26 cellular contexts compared by ENCODE assay signal in the genomic region with DNA sequence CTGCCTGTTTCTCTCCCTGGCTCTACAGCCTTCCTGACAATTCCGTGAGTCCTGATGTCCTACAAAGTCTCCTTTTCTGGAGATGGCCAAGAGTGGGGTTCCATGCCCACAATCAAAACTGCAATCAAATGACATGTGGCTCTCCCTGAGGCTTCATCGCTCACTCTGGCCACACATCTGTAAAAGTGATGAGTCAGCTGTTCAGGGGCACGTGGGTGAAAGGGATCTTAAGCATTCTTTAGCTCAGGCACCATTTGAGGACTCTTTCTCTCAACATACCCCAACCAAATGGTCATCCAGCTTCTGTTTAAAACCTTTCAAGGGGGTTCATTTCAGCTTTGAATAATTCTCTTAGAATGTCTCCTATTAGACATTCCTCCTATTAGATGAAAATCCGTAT. TPM values are rescaled to one million over a fixed set of nuclear protein-coding genes. Genes with fewer than 3 reads are reported as not detected.
DNase-seq lines count a peak whose midpoint lies in the region; ATAC-seq, FAIRE-seq and TF ChIP-seq lines count a peak whose summit lies in the region.
"Had no signal": no experiment of that assay in that cellular context is flagged by ENCODE, and none has a peak within 500 bp of the region (broad histone marks: within the 10 kb centered on the region; RNA-seq: fewer than 3 reads in every experiment).

No MANE protein-coding gene starts in this region.

- 3% methylated on average over 4 of the region's 4 CpGs for WGBS in HepG2 (ENCODE audit: low lambda C conversion rate)
- 68% methylated on average over 4 of the region's 4 CpGs for WGBS in right lobe of liver (ENCODE audit: insufficient coverage, low coverage, low lambda C conversion rate, missing lambda C conversion rate)
- 80% methylated on average over 1 of the region's 4 CpGs; no CpG with 5 or more reads in 1 of the 2 experiments for WGBS in IMR-90 (ENCODE audit: extremely low coverage in 2 of 2, insufficient read length in 1 of 2), 2 experiments
- WGBS in K562 (ENCODE audit: insufficient coverage, low coverage, missing lambda C conversion rate): 0% methylated on average over 4 of the region's 4 CpGs

- H2BK5ac ChIP-seq in IMR-90 (ENCODE audit: low read depth, low read length, poor library complexity, severe bottlenecking): no peak overlapping the region

- H3K4me3 ChIP-seq in HepG2 (replicated peaks in 1 of 3; ENCODE audit: insufficient read depth in 1 of 3, low read depth in 2 of 3, low read length in 3 of 3) (no peak overlapping the region), right lobe of liver (no peak overlapping the region), IMR-90 (ENCODE audit: insufficient read depth, low read depth, low read length) (no peak overlapping the region), K562 (no peak overlapping the region), osteoblast (ENCODE audit: insufficient read depth, low read length) (no peak overlapping the region)
- H3K4me3 ChIP-seq: BLaER1 treated with 17β-estradiol and CSF1 and Interleukin-3, amounts not matched to agents 10 nM and 100 nM had no signal

- H3K4me2 ChIP-seq in HepG2 (ENCODE audit: low read depth, low read length) (no peak overlapping the region), IMR-90 (ENCODE audit: low read depth, low read length) (no peak overlapping the region), K562 (ENCODE audit: insufficient read depth, low read length) (no peak overlapping the region), osteoblast (ENCODE audit: insufficient read depth, low read length) (no peak overlapping the region)
- H3K4me2 ChIP-seq: BLaER1 treated with 17β-estradiol and CSF1 and Interleukin-3, amounts not matched to agents 10 nM and 100 nM had no signal

- no peaks in the 10 kb centered on the region for H3K36me3 ChIP-seq in HepG2 (replicated peaks in 1 of 2; ENCODE audit: control insufficient read depth in 1 of 2, insufficient read depth in 2 of 2, low read length in 2 of 2)
- H3K36me3 ChIP-seq in right lobe of liver: no peaks in the 10 kb centered on the region
- no peaks in the 10 kb centered on the region for H3K36me3 ChIP-seq in IMR-90 (ENCODE audit: control insufficient read depth, insufficient read depth, low read length)
- H3K36me3 ChIP-seq in K562 (ENCODE audit: control insufficient read depth, insufficient read depth, low read length): no peaks in the 10 kb centered on the region
- H3K36me3 ChIP-seq in osteoblast (ENCODE audit: insufficient read depth, low read length): no peaks in the 10 kb centered on the region
- H3K36me3 ChIP-seq: BE2C; BLaER1 treated with 17β-estradiol and CSF1 and Interleukin-3, amounts not matched to agents 10 nM and 100 nM had no signal

- peaks cover 18% of the 10 kb centered on the region for H3K27me3 Mint-ChIP-seq in activated T-cell treated with anti-CD3 and anti-CD28 coated beads, Interleukin-2, amount 50 U/mL, for 72 hours (ENCODE audit: low read depth)
- H3K27me3 Mint-ChIP-seq in activated naive CD4-positive, alpha-beta T cell treated with anti-CD3 and anti-CD28 coated beads for 36 hours (ENCODE audit: low read depth): peaks cover 12% of the 10 kb centered on the region

- H3K4ac ChIP-seq in IMR-90 (ENCODE audit: low read depth, low read length): no peak overlapping the region

- TF ChIP-seq CTCF in HepG2 (CRISPR knock-in tag; IDR thresholded peaks at IDR 0.05) (no peak), right lobe of liver (IDR thresholded peaks at IDR 0.05) (no peak), IMR-90 (conservative IDR thresholded peaks at IDR 0.05; ENCODE audit: low read depth, low read length) (no peak), K562 (IDR thresholded peaks at IDR 0.05 in 2 of 3, conservative IDR thresholded peaks at IDR 0.05 in 1 of 3; ENCODE audit: insufficient read depth in 2 of 3, low read depth in 1 of 3, low read length in 3 of 3) (no peak), osteoblast (IDR thresholded peaks at IDR 0.05; ENCODE audit: extremely low read depth, low read depth, low read length) (no peak)

- peaks cover 0 to 3% of the 10 kb centered on the region in 2 donors for H3K9me3 Mint-ChIP-seq in activated T-cell treated with anti-CD3 and anti-CD28 coated beads, Interleukin-2, amount 50 U/mL, for 72 hours
- no peaks in the 10 kb centered on the region for H3K9me3 Mint-ChIP-seq in activated naive CD4-positive, alpha-beta T cell treated with anti-CD3 and anti-CD28 coated beads for 36 hours
- H3K9me3 Mint-ChIP-seq: H9 had no signal

- peaks cover 2 to 42% of the 10 kb centered on the region in 2 experiments; a peak in 4 of 5 replicates for H3K27me3 ChIP-seq in HepG2 (ENCODE audit: control insufficient read depth in 1 of 2, insufficient read depth in 2 of 2, low read length in 2 of 2)
- H3K27me3 ChIP-seq in right lobe of liver: no peaks in the 10 kb centered on the region
- peaks cover 9% of the 10 kb centered on the region for H3K27me3 ChIP-seq in IMR-90 (ENCODE audit: control insufficient read depth, insufficient read depth, low read length)
- peaks cover 6 to 13% of the 10 kb centered on the region in 2 experiments; a peak in 4 of 5 replicates for H3K27me3 ChIP-seq in K562 (ENCODE audit: control insufficient read depth in 2 of 2, insufficient read depth in 2 of 2, low read length in 2 of 2)
- peaks cover 15% of the 10 kb centered on the region for H3K27me3 ChIP-seq in osteoblast (ENCODE audit: insufficient read depth, low read length)
- H3K27me3 ChIP-seq: BE2C; BLaER1 treated with 17β-estradiol and CSF1 and Interleukin-3, amounts not matched to agents 10 nM and 100 nM had no signal

- no peak overlapping the region for H4K91ac ChIP-seq in IMR-90 (ENCODE audit: insufficient read depth, low read depth, low read length)

- POLR2A ChIA-PET in HepG2 (lab: Yijun Ruan, JAX): no interaction called here
- POLR2A ChIA-PET in IMR-90 (lab: Charles Lee; ENCODE audit: unreplicated experiment): no interaction called here
- POLR2A ChIA-PET in K562 (lab: Yijun Ruan, JAX): no interaction called here

- H3K4me1 Mint-ChIP-seq in activated T-cell treated with anti-CD3 and anti-CD28 coated beads, Interleukin-2, amount 50 U/mL, for 72 hours (ENCODE audit: low read depth): no peaks in the 10 kb centered on the region
- H3K4me1 Mint-ChIP-seq in activated naive CD4-positive, alpha-beta T cell treated with anti-CD3 and anti-CD28 coated beads for 36 hours (ENCODE audit: low read depth): no peaks in the 10 kb centered on the region
- H3K4me1 Mint-ChIP-seq: CD14-positive monocyte had no signal

- dilution Hi-C loops in IMR-90 (cut with HindIII; ENCODE audit: low sequenced_read_pairs, unreplicated experiment): no loop called here

- TF ChIP-seq EP300 in HepG2 (IDR thresholded peaks at IDR 0.05; ENCODE audit: low read depth in 2 of 2, low read length in 2 of 2) (no peak), HepG2 (CRISPR knock-in tag; IDR thresholded peaks at IDR 0.05; ENCODE audit: borderline replicate concordance) (no peak), K562 (IDR thresholded peaks at IDR 0.05; ENCODE audit: low read length) (no peak)

- no peak overlapping the region for H2BK20ac ChIP-seq in IMR-90 (ENCODE audit: low read depth, low read length)

- H2AFZ ChIP-seq in HepG2 (ENCODE audit: low read length) (no peak overlapping the region), IMR-90 (replicated peaks; ENCODE audit: low read length, poor library complexity) (no peak overlapping the region), K562 (ENCODE audit: low read depth, low read length) (no peak overlapping the region), osteoblast (ENCODE audit: low read length) (no peak overlapping the region)

- H3K79me2 ChIP-seq in HepG2 (ENCODE audit: insufficient read depth, low read length) (no peaks in the 10 kb centered on the region), K562 (ENCODE audit: control insufficient read depth, insufficient read depth, low read length) (no peaks in the 10 kb centered on the region), osteoblast (ENCODE audit: insufficient read depth, low read length) (no peaks in the 10 kb centered on the region)

- H3K36me3 Mint-ChIP-seq in activated T-cell treated with anti-CD3 and anti-CD28 coated beads, Interleukin-2, amount 50 U/mL, for 72 hours (ENCODE audit: insufficient read depth in 2 of 2): no peaks in the 10 kb centered on the region
- no peaks in the 10 kb centered on the region for H3K36me3 Mint-ChIP-seq in activated naive CD4-positive, alpha-beta T cell treated with anti-CD3 and anti-CD28 coated beads for 36 hours (ENCODE audit: low read depth)
- H3K36me3 Mint-ChIP-seq: CD14-positive monocyte had no signal

- H3K9me1 ChIP-seq in IMR-90 (ENCODE audit: insufficient read depth, low read length) (no peaks in the 10 kb centered on the region), K562 (ENCODE audit: control insufficient read depth, insufficient read depth, low read length) (no peaks in the 10 kb centered on the region)

- CTCF ChIA-PET in HepG2 (lab: Yijun Ruan, JAX; ENCODE audit: low intra/inter-chr PET ratio, low total read pairs): no interaction called here
- CTCF ChIA-PET in IMR-90 (lab: Yijun Ruan, JAX): no interaction called here
- CTCF ChIA-PET in K562 (lab: Yijun Ruan, JAX; ENCODE audit: low intra/inter-chr PET ratio): no interaction called here
- CTCF ChIA-PET in activated naive CD4-positive, alpha-beta T cell treated with anti-CD3 and anti-CD28 coated beads for 36 hours (lab: Charles Lee): no interaction called here

- H4K20me1 ChIP-seq in HepG2 (ENCODE audit: insufficient read depth, low read length) (no peaks in the 10 kb centered on the region), IMR-90 (ENCODE audit: insufficient read depth, low read length) (no peaks in the 10 kb centered on the region), K562 (replicated peaks; ENCODE audit: control insufficient read depth, insufficient read depth, low read length) (no peaks in the 10 kb centered on the region), osteoblast (ENCODE audit: insufficient read depth, low read length) (no peaks in the 10 kb centered on the region)
- H4K20me1 ChIP-seq: BLaER1 treated with 17β-estradiol and CSF1 and Interleukin-3, amounts not matched to agents 10 nM and 100 nM had no signal

- DNase-seq in HepG2 (ENCODE audit: low spot score): no peak
- DNase-seq in right lobe of liver: no peak
- no peak for DNase-seq in IMR-90
- no peak for DNase-seq in K562 (ENCODE audit: extremely low read depth in 1 of 4, low spot score in 3 of 4)
- peak; percentile 8 for DNase-seq in osteoblast (ENCODE audit: insufficient read length, low spot score, missing footprints)
- DNase-seq in activated T-cell treated with anti-CD3 and anti-CD28 coated beads, Interleukin-2, amount 50 U/mL, for 72 hours: no peak
- no peak for DNase-seq in activated naive CD4-positive, alpha-beta T cell treated with anti-CD3 and anti-CD28 coated beads for 36 hours
- no peak for DNase-seq in NCI-H1930 (lab: John Stamatoyannopoulos, UW)
- DNase-seq: ACHN; AML-193; BE2C; Calu3; CD4-positive, alpha-beta T cell; COR-L47; DMS53; DMS79 treated with DMSO at 0.1 percent for 48 hours; GF-D8; H9 had no signal

- TF ChIP-seq RAD21 in HepG2 (CRISPR knock-in tag; IDR thresholded peaks at IDR 0.05) (no peak), IMR-90 (IDR thresholded peaks at IDR 0.05; ENCODE audit: low read length) (no peak), K562 (CRISPR knock-in tag; conservative IDR thresholded peaks at IDR 0.05 in 1 of 2, IDR thresholded peaks at IDR 0.05 in 1 of 2) (no peak)

- no peak overlapping the region for H2BK120ac ChIP-seq in IMR-90 (ENCODE audit: low read depth, low read length)

- H4K5ac ChIP-seq in IMR-90 (ENCODE audit: low read depth, low read length): no peak overlapping the region

- no peak overlapping the region for H3K56ac ChIP-seq in IMR-90 (ENCODE audit: extremely low read depth, insufficient read depth, low read length)

- H3K9ac ChIP-seq in HepG2 (ENCODE audit: insufficient read depth, low read depth, low read length) (no peak overlapping the region), IMR-90 (ENCODE audit: low read depth, low read length) (no peak overlapping the region), K562 (ENCODE audit: insufficient read depth in 1 of 2, low read depth in 2 of 2, low read length in 2 of 2) (no peak overlapping the region)
- H3K9ac ChIP-seq: BLaER1 treated with 17β-estradiol and CSF1 and Interleukin-3, amounts not matched to agents 10 nM and 100 nM had no signal

- H3K4me3 Mint-ChIP-seq in activated T-cell treated with anti-CD3 and anti-CD28 coated beads, Interleukin-2, amount 50 U/mL, for 72 hours: no peak overlapping the region
- no peak overlapping the region for H3K4me3 Mint-ChIP-seq in activated naive CD4-positive, alpha-beta T cell treated with anti-CD3 and anti-CD28 coated beads for 36 hours
- H3K4me3 Mint-ChIP-seq: CD14-positive monocyte; CD4-positive, alpha-beta T cell; H9 had no signal

- no peak overlapping the region for H3K27ac ChIP-seq in HepG2 (ENCODE audit: extremely low read length, insufficient read depth, low read length)
- H3K27ac ChIP-seq in right lobe of liver: no peak overlapping the region
- H3K27ac ChIP-seq in IMR-90 (ENCODE audit: insufficient read depth, low read length): no peak overlapping the region
- no peak overlapping the region for H3K27ac ChIP-seq in K562 (ENCODE audit: extremely low read depth, low read depth, low read length)
- H3K27ac ChIP-seq in osteoblast (ENCODE audit: low read depth, low read length): no peak overlapping the region
- H3K27ac ChIP-seq: 22Rv1; BLaER1 treated with 17β-estradiol and CSF1 and Interleukin-3, amounts not matched to agents 10 nM and 100 nM had no signal

- intact Hi-C loops in HepG2 (cut with micrococcal nuclease; ENCODE audit: unreplicated experiment): no loop called here
- intact Hi-C loops in right lobe of liver (cut with DNase I): no loop called here
- intact Hi-C loops in IMR-90 (cut with micrococcal nuclease): no loop called here
- intact Hi-C loops in K562 (cut with micrococcal nuclease): no loop called here
- intact Hi-C loops in activated naive CD4-positive, alpha-beta T cell treated with anti-CD3 and anti-CD28 coated beads for 36 hours (cut with micrococcal nuclease): no loop called here

- H3K9me3 ChIP-seq in HepG2 (ENCODE audit: low read length): no peaks in the 10 kb centered on the region
- no peaks in the 10 kb centered on the region for H3K9me3 ChIP-seq in right lobe of liver
- peaks cover 2% of the 10 kb centered on the region; the same call in 1 of the 2 replicates for H3K9me3 ChIP-seq in IMR-90 (ENCODE audit: control insufficient read depth, insufficient read depth, low read length)
- no peaks in the 10 kb centered on the region for H3K9me3 ChIP-seq in K562 (replicated peaks; ENCODE audit: control insufficient read depth, insufficient read depth, low read depth, low read length)
- no peaks in the 10 kb centered on the region for H3K9me3 ChIP-seq in osteoblast (ENCODE audit: low read depth, low read length)
- H3K9me3 ChIP-seq: BE2C had no signal

- H3K23ac ChIP-seq in IMR-90 (ENCODE audit: low read depth, low read length): no peak overlapping the region

- no peak overlapping the region for H2AK5ac ChIP-seq in IMR-90 (ENCODE audit: low read depth, low read length)

- no peak overlapping the region for H3K14ac ChIP-seq in IMR-90 (replicated peaks; ENCODE audit: low read depth, low read length)

- H3K79me1 ChIP-seq in IMR-90 (ENCODE audit: low read depth in 1 of 2, low read length in 2 of 2): no peaks in the 10 kb centered on the region

- H3K4me1 ChIP-seq in HepG2 (ENCODE audit: insufficient read depth, low read length): no peaks in the 10 kb centered on the region
- no peaks in the 10 kb centered on the region for H3K4me1 ChIP-seq in right lobe of liver
- H3K4me1 ChIP-seq in IMR-90 (ENCODE audit: control insufficient read depth, insufficient read depth, low read length): no peaks in the 10 kb centered on the region
- H3K4me1 ChIP-seq in K562 (replicated peaks in 1 of 2; ENCODE audit: control insufficient read depth in 2 of 2, insufficient read depth in 2 of 2, low read length in 2 of 2): no peaks in the 10 kb centered on the region
- no peaks in the 10 kb centered on the region for H3K4me1 ChIP-seq in osteoblast (ENCODE audit: insufficient read depth, low read length)
- H3K4me1 ChIP-seq: BE2C; BLaER1 treated with 17β-estradiol and CSF1 and Interleukin-3, amounts not matched to agents 10 nM and 100 nM had no signal

- no peak overlapping the region for H2BK15ac ChIP-seq in IMR-90 (ENCODE audit: low read depth, low read length)

- no peak overlapping the region for H3K27ac Mint-ChIP-seq in activated T-cell treated with anti-CD3 and anti-CD28 coated beads, Interleukin-2, amount 50 U/mL, for 72 hours
- H3K27ac Mint-ChIP-seq in activated naive CD4-positive, alpha-beta T cell treated with anti-CD3 and anti-CD28 coated beads for 36 hours: no peak overlapping the region
- H3K27ac Mint-ChIP-seq: CD14-positive monocyte; CD4-positive, alpha-beta T cell; H9 had no signal

- ATAC-seq in HepG2 (no peak), right lobe of liver (no peak), IMR-90 (ENCODE audit: low read depth) (no peak), K562 (no peak)
- no peak for ATAC-seq in activated T-cell treated with anti-CD3 and anti-CD28 coated beads, Interleukin-2, amount 50 U/mL, for 72 hours (replicated peaks in 1 of 2)
- ATAC-seq: HCT116 had no signal

- in situ Hi-C loops in HepG2 (cut with HindIII; ENCODE audit: extremely low pct_ligation_motif_present, low pct_unique_long_range_greater_than_20kb): no loop called here
- in situ Hi-C loops in IMR-90 (cut with MboI; ENCODE audit: low sequenced_read_pairs): no loop called here
- in situ Hi-C loops in K562 (cut with MboI): no loop called here

- FAIRE-seq in HepG2 (lab: Jason Lieb, UNC) (no peak), K562 (lab: Jason Lieb, UNC) (peak; percentile 11)
- FAIRE-seq: A204.1, GM12891, GM18507 had no signal

- no peak overlapping the region for H2AK9ac ChIP-seq in IMR-90 (replicated peaks; ENCODE audit: low read depth, low read length, poor library complexity)

- no TSS peak for BruUV-seq in HepG2 (replicated peaks; lab: Mats Ljungman, UMichigan)
- BruUV-seq in IMR-90 (replicated peaks; lab: Mats Ljungman, UMichigan): no TSS peak
- BruUV-seq in K562 (replicated peaks; lab: Mats Ljungman, UMichigan): no TSS peak

- TF ChIP-seq POLR2A in HepG2 (IDR thresholded peaks at IDR 0.05; ENCODE audit: insufficient read depth in 1 of 2, low read depth in 2 of 2, low read length in 2 of 2) (no peak), right lobe of liver (IDR thresholded peaks at IDR 0.05) (no peak), IMR-90 (IDR thresholded peaks at IDR 0.05; ENCODE audit: low read depth, low read length) (no peak), K562 (conservative IDR thresholded peaks at IDR 0.05) (no peak)

- H4K8ac ChIP-seq in IMR-90 (ENCODE audit: low read depth in 2 of 2, low read length in 2 of 2): no peak overlapping the region

- no peak overlapping the region for H3K18ac ChIP-seq in IMR-90 (ENCODE audit: low read depth, low read length)

RNA-seq across cellular contexts. Expression of gene EYA2, which starts 42.3 kb away (rescaled TPM):
- total RNA-seq in HepG2 (2016; rRNA removed; fragmentation: Illumina TruSeq; extraction: Trizol): not detected in 2 replicates
- not detected in 2 replicates for total RNA-seq in HepG2 (2016; cell fraction: cytosol; rRNA removed; fragmentation: Illumina TruSeq; extraction: Trizol; ENCODE audit: low read depth)
- not detected in 2 replicates for total RNA-seq in HepG2 (2016; cell fraction: insoluble cytoplasmic fraction; rRNA removed; fragmentation: Illumina TruSeq; extraction: Trizol)
- not detected in 2 replicates for total RNA-seq in HepG2 (2016; cell fraction: membrane; rRNA removed; fragmentation: Illumina TruSeq; extraction: Trizol)
- not detected in 2 replicates for total RNA-seq in HepG2 (2016; cell fraction: nucleus; rRNA removed; fragmentation: Illumina TruSeq; extraction: Trizol)
- not detected in 2 replicates for polyA plus RNA-seq in HepG2 (2011; rRNA removed)
- not detected in 2 replicates for polyA plus RNA-seq in HepG2 (2011; cell fraction: cytosol; rRNA removed)
- polyA plus RNA-seq in HepG2 (2011; cell fraction: nucleus; rRNA removed): not detected in 2 replicates
- not detected in 2 replicates for polyA plus RNA-seq in HepG2 (2012)
- polyA plus RNA-seq in HepG2 (2016; cell fraction: cytosol; fragmentation: Illumina TruSeq; extraction: Trizol; ENCODE audit: low read depth): not detected in 2 replicates
- not detected in 2 replicates for polyA plus RNA-seq in HepG2 (2016; cell fraction: insoluble cytoplasmic fraction; fragmentation: Illumina TruSeq; extraction: Trizol; ENCODE audit: low read depth)
- polyA plus RNA-seq in HepG2 (2016; cell fraction: membrane; fragmentation: Illumina TruSeq; extraction: Trizol; ENCODE audit: low read depth): not detected in 2 replicates
- polyA plus RNA-seq in HepG2 (2016; cell fraction: nucleus; fragmentation: Illumina TruSeq; extraction: Trizol; ENCODE audit: insufficient read depth, low read depth): not detected in 2 replicates
- polyA minus RNA-seq in HepG2 (2011; rRNA and poly(A)+ RNA removed; ENCODE audit: low replicate concordance): not detected in 2 replicates
- not detected in 2 replicates for polyA minus RNA-seq in HepG2 (2011; cell fraction: cytosol; rRNA and poly(A)+ RNA removed)
- polyA minus RNA-seq in HepG2 (2011; cell fraction: nucleus; rRNA and poly(A)+ RNA removed): not detected in 2 replicates
- total RNA-seq in right lobe of liver: 1 to 10 TPM in 1 of 6 experiments, under 1 TPM in 5; 0.12 to 3.0 (median 0.49) TPM
- total RNA-seq in IMR-90 (2012; rRNA removed): 2.3 and 2.5 TPM in 2 replicates
- polyA plus RNA-seq in IMR-90 (2012; rRNA removed): 5.0 and 5.4 TPM in 2 replicates
- 1.8 and 4.5 TPM in 2 replicates for polyA plus RNA-seq in IMR-90 (2012; cell fraction: cytosol; rRNA removed)
- 3.6 and 4.4 TPM in 2 replicates for polyA plus RNA-seq in IMR-90 (2012; cell fraction: nucleus; rRNA removed; ENCODE audit: low replicate concordance)
- not detected in 2 replicates for total RNA-seq in K562 (2011; cell fraction: chromatin; rRNA removed; ENCODE audit: low replicate concordance)
- not detected in 2 replicates for total RNA-seq in K562 (2011; cell fraction: nucleolus; rRNA removed)
- total RNA-seq in K562 (2011; cell fraction: nucleoplasm; rRNA removed): not detected in 2 replicates
- not detected in 2 replicates for total RNA-seq in K562 (2014; rRNA removed)
- not detected in 2 replicates for total RNA-seq in K562 (2014; rRNA removed; fragmentation: Illumina TruSeq; extraction: Trizol)
- not detected in 2 replicates for total RNA-seq in K562 (2015; rRNA removed; fragmentation: Illumina TruSeq; extraction: Trizol)
- not detected in 2 replicates for total RNA-seq in K562 (2021)
- not detected in 2 replicates for polyA plus RNA-seq in K562 (2011; rRNA removed)
- not detected in 2 replicates for polyA plus RNA-seq in K562 (2011; cell fraction: cytosol; rRNA removed)
- polyA plus RNA-seq in K562 (2011; cell fraction: nucleus; rRNA removed): not detected in 2 replicates
- polyA plus RNA-seq in K562 (2012): 0.06 TPM in 1 of 2 replicates, not detected in the other
- polyA plus RNA-seq in K562 (2014; fragmentation: Illumina TruSeq; extraction: Trizol): not detected in 2 replicates
- under 1 TPM in 1 of 2 experiments, not detected in 1; 0.03 TPM for polyA plus RNA-seq in K562 (2014; fragmentation: Nextera tagmentation; extraction: Ambion mirVana)
- polyA plus RNA-seq in K562 (2014; rRNA removed): not detected in 2 replicates
- not detected in 2 replicates for polyA minus RNA-seq in K562 (2011; rRNA and poly(A)+ RNA removed)
- not detected in 2 replicates for polyA minus RNA-seq in K562 (2011; cell fraction: cytosol; rRNA and poly(A)+ RNA removed)
- not detected in 2 replicates for polyA minus RNA-seq in K562 (2011; cell fraction: nucleus; rRNA and poly(A)+ RNA removed)
- 17.7 and 19.2 TPM in 2 replicates for total RNA-seq in osteoblast
- under 1 TPM in 1 of 2 donors, not detected in 1; 0.12 TPM for total RNA-seq in activated T-cell treated with anti-CD3 and anti-CD28 coated beads, Interleukin-2, amount 50 U/mL, for 72 hours
- total RNA-seq in activated naive CD4-positive, alpha-beta T cell treated with anti-CD3 and anti-CD28 coated beads for 36 hours: not detected
- total RNA-seq: CD4-positive, alpha-beta T cell; G401 had no signal

Comparison
In these comparisons a context has a peak if more than half of its experiments do, and no peak if none do; other contexts are left out.
1. Of the 241 proteins assayed by ChIP-seq in both HepG2 and K562: peak only in HepG2: none; only in K562: NFE2 and USF2; in both: MAFF, MAFG and MAFK; in neither: 236.